Comparison of ENCODE assay signal across 30 cellular contexts in the genomic region with DNA sequence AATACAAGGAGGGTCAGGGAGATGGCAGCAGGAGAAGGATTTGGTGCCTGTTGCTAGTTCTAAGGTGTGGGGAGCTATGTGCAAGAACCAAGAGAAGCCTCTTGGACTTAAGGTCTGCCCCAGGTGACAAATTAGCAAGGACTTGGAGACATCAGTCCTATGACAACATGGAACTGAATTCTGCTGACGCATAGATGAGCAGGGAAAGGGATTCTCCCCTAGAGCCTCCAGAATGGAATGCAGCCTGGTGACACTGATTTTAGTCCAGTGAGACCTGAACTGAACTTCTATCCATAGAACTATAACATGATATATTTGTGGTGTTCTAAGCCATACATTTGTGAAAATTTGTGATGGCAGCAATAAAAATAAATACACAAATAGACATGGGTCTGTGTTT.
"Had no signal": no experiment of that assay in that cellular context is flagged by ENCODE, and none has a peak within 500 bp of the region (broad histone marks: within the 10 kb centered on the region; RNA-seq: fewer than 3 reads in every experiment).

No MANE protein-coding gene starts in this region.

- H3K4me3 Mint-ChIP-seq: naive thymus-derived CD4-positive, alpha-beta T cell; natural killer cell; nephron; neural progenitor cell; stimulated activated effector memory CD8-positive, alpha-beta T cell treated with anti-CD3 and anti-CD28 coated beads, Interleukin-12 subunit alpha, Interleukin-12 subunit beta, amount 100 ng/mL, for 72 hours; stimulated activated naive B cell treated with anti-CD40 and anti-IgM and Interleukin-4, amounts not matched to agents 10 μg/mL and 1 μg/mL and 100 μg/mL, for 72 hours; stimulated activated naive CD8-positive, alpha-beta T cell treated with anti-CD3 and anti-CD28 coated beads, Interleukin-15, Interleukin-2, amounts not matched to agents 100 ng/mL and 50 ng/mL, for 24 hours; type B pancreatic cell had no signal

- ATAC-seq: naive thymus-derived CD4-positive, alpha-beta T cell; natural killer cell; psoas muscle; stimulated activated effector memory CD8-positive, alpha-beta T cell treated with anti-CD3 and anti-CD28 coated beads, Interleukin-12 subunit alpha, Interleukin-12 subunit beta, amount 100 ng/mL, for 72 hours; stimulated activated naive B cell treated with anti-CD40 and anti-IgM and Interleukin-4, amounts not matched to agents 10 μg/mL and 1 μg/mL and 100 μg/mL, for 72 hours had no signal

- DNase-seq: naive thymus-derived CD4-positive, alpha-beta T cell; natural killer cell; occipital lobe; ovary; posterior cingulate gyrus; psoas muscle; retina; right lobe of liver; sigmoid colon; stimulated activated CD4-positive, alpha-beta T cell treated with anti-CD3 and anti-CD28 coated beads, Interleukin-15, amount 100 ng/mL, for 24 hours; stimulated activated CD4-positive, alpha-beta T cell treated with anti-CD3 and anti-CD28 coated beads, Interleukin-2, amount 100 ng/mL, for 24 hours; stimulated activated CD4-positive, alpha-beta T cell treated with anti-CD3 and anti-CD28 coated beads, Interleukin-2, amount 100 ng/mL, for 48 hours; stimulated activated CD4-positive, alpha-beta T cell treated with anti-CD3 and anti-CD28 coated beads, Interleukin-4, amount 100 ng/mL, for 24 hours; stimulated activated naive B cell treated with anti-CD40 and anti-IgM and Interleukin-4, amounts not matched to agents 10 μg/mL and 1 μg/mL and 100 μg/mL, for 72 hours; stimulated activated naive CD4-positive, alpha-beta T cell treated with Interleukin-2 at 50 U/mL for 16 hours; stomach; upper lobe of right lung; uterus had no signal

- H3K9me3 Mint-ChIP-seq: natural killer cell; nephron; stimulated activated effector memory CD8-positive, alpha-beta T cell treated with anti-CD3 and anti-CD28 coated beads, Interleukin-12 subunit alpha, Interleukin-12 subunit beta, amount 100 ng/mL, for 72 hours; stimulated activated naive B cell treated with anti-CD40 and anti-IgM and Interleukin-4, amounts not matched to agents 10 μg/mL and 1 μg/mL and 100 μg/mL, for 72 hours; stimulated activated naive CD8-positive, alpha-beta T cell treated with anti-CD3 and anti-CD28 coated beads, Interleukin-15, Interleukin-2, amounts not matched to agents 100 ng/mL and 50 ng/mL, for 24 hours; type B pancreatic cell had no signal

- H3K9ac ChIP-seq: neural progenitor cell, parathyroid adenoma had no signal

- H3K36me3 ChIP-seq: neural progenitor cell, ovary, right atrium auricular region, right lobe of liver, sigmoid colon, stomach, thoracic aorta, thyroid gland, tibial nerve, upper lobe of right lung, uterus had no signal

- H3K9me3 ChIP-seq: ovary, psoas muscle, right atrium auricular region, right lobe of liver, stomach, thoracic aorta, thyroid gland, tibial nerve, upper lobe of right lung, uterus had no signal

- H2AFZ ChIP-seq: neural progenitor cell, parathyroid adenoma had no signal

- H3K27me3 Mint-ChIP-seq: progenitor cell of endocrine pancreas; stimulated activated naive B cell treated with anti-CD40 and anti-IgM and Interleukin-4, amounts not matched to agents 10 μg/mL and 1 μg/mL and 100 μg/mL, for 72 hours; stimulated activated naive CD8-positive, alpha-beta T cell treated with anti-CD3 and anti-CD28 coated beads, Interleukin-15, Interleukin-2, amounts not matched to agents 100 ng/mL and 50 ng/mL, for 24 hours; type B pancreatic cell had no signal

- H3K4me3 ChIP-seq: neural progenitor cell, ovary, psoas muscle, right atrium auricular region, right lobe of liver, sigmoid colon, stomach, thoracic aorta, thyroid gland, tibial nerve, upper lobe of right lung, uterus had no signal

- FAIRE-seq: small intestine had no signal

- H3K27ac Mint-ChIP-seq: naive thymus-derived CD4-positive, alpha-beta T cell; natural killer cell; neural progenitor cell; progenitor cell of endocrine pancreas; stimulated activated effector memory CD8-positive, alpha-beta T cell treated with anti-CD3 and anti-CD28 coated beads, Interleukin-12 subunit alpha, Interleukin-12 subunit beta, amount 100 ng/mL, for 72 hours; stimulated activated naive CD8-positive, alpha-beta T cell treated with anti-CD3 and anti-CD28 coated beads, Interleukin-15, Interleukin-2, amounts not matched to agents 100 ng/mL and 50 ng/mL, for 24 hours; type B pancreatic cell had no signal

- H3K79me2 ChIP-seq: parathyroid adenoma had no signal

- H3K4me2 ChIP-seq: neural progenitor cell had no signal

- H3K4me1 Mint-ChIP-seq: neural progenitor cell; stimulated activated effector memory CD8-positive, alpha-beta T cell treated with anti-CD3 and anti-CD28 coated beads, Interleukin-12 subunit alpha, Interleukin-12 subunit beta, amount 100 ng/mL, for 72 hours had no signal

- H3K27me3 ChIP-seq: neural progenitor cell, ovary, right atrium auricular region, right lobe of liver, sigmoid colon, stomach, thyroid gland, tibial nerve, upper lobe of right lung, uterus had no signal

- H3K36me3 Mint-ChIP-seq: natural killer cell; neural progenitor cell; stimulated activated effector memory CD8-positive, alpha-beta T cell treated with anti-CD3 and anti-CD28 coated beads, Interleukin-12 subunit alpha, Interleukin-12 subunit beta, amount 100 ng/mL, for 72 hours; type B pancreatic cell had no signal

- H3K4me1 ChIP-seq: neural progenitor cell, parathyroid adenoma, psoas muscle, right atrium auricular region, right lobe of liver, thyroid gland, upper lobe of right lung, uterus had no signal

- H3K27ac ChIP-seq: neural progenitor cell, ovary, parathyroid adenoma, psoas muscle, right atrium auricular region, right lobe of liver, sigmoid colon, stomach, thoracic aorta, thyroid gland, tibial nerve, upper lobe of right lung, uterus had no signal
